8 cellular contexts compared by ENCODE assay signal in the genomic region with DNA sequence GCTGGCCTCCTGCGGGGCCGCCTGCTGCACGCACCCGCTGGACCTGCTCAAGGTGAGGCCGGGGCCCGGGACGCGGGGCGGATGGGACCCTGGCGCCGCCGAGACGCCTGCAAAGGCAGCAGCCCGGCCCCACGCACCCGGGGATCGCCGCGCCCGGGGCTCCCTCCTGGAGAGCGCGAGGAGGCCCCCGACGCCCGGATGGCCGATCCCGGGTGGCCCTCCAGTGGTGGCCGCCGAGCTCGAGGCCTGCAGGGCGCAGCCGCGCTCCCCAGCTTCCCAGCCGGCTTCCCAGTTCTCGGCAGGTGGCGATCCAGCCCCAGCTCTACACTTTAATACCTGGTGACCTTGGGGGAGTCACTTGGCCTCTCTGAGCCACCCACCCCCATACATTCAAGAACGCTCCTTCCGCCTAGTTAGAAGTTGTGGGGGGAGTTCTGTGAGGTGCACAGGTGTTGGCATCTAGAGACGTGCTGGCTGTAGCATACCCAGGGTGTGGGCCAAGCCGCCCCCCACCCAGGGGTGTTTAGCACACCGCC. TPM values are rescaled to one million over a fixed set of nuclear protein-coding genes. Genes with fewer than 3 reads are reported as not detected.
DNase-seq lines count a peak whose midpoint lies in the region; ATAC-seq, FAIRE-seq and TF ChIP-seq lines count a peak whose summit lies in the region.

No MANE protein-coding gene starts in this region.

- H3K4me2 ChIP-seq in Loucy (ENCODE audit: low read depth, low read length, poor library complexity, severe bottlenecking), result peak overlapping the region; percentile 98
- peak overlapping the region; percentile 60 for H3K4me2 ChIP-seq in GM12878 (ENCODE audit: control insufficient read depth, insufficient read depth)

- H3K9me3 ChIP-seq in Loucy (ENCODE audit: insufficient read depth, low read depth, low read length), result no peaks in the 10 kb centered on the region
- no peaks in the 10 kb centered on the region for H3K9me3 ChIP-seq in GM12878 (replicated peaks; ENCODE audit: control insufficient read depth, insufficient read depth, low read length)
- H3K9me3 ChIP-seq in testis, result no peaks in the 10 kb centered on the region

- H4K20me1 ChIP-seq in Loucy (ENCODE audit: insufficient read depth, low read length, poor library complexity, severe bottlenecking) (peaks cover 6% of the 10 kb centered on the region), GM12878 (ENCODE audit: control insufficient read depth, insufficient read depth) (no peaks in the 10 kb centered on the region)

- CTCF ChIA-PET in GM12878 (lab: Yijun Ruan, JAX), result interaction anchor here (1.1 to 1.8 kb wide), 4 partner anchors 9 to 119 kb away, joined by 3 to 9 read pairs (median 4); a partner anchor contains a TSS

- no TSS peak for BruUV-seq in GM12878 (replicated peaks; lab: Mats Ljungman, UMichigan)

- H3K9ac ChIP-seq in Loucy (ENCODE audit: low read depth, low read length, poor library complexity, severe bottlenecking) (peak overlapping the region; percentile 75), GM12878 (ENCODE audit: control insufficient read depth, insufficient read depth, low read length) (peak overlapping the region; percentile 71)

- intact Hi-C loops in GM12878 (cut with micrococcal nuclease; ENCODE audit: unreplicated experiment) (no loop called here), testis (cut with DNase I; ENCODE audit: low total_unique reads) (no loop called here)

- SMC1A ChIA-PET in GM12878 (lab: Charles Lee; ENCODE audit: uncharacterized antibody, unreplicated experiment), result interaction anchor here (0.8 to 1.3 kb wide), 2 partner anchors 30 to 131 kb away, joined by 3 read pairs; no protein-coding TSS in a partner anchor

- WGBS in GM12878 (ENCODE audit: insufficient coverage, insufficient replicate concordance, low lambda C conversion rate, missing lambda C conversion rate), result 3% methylated on average over 39 of the region's 41 CpGs
- WGBS in testis, 2 donors, result 1% methylated on average over 18 to 37 of the region's 41 CpGs

- peak overlapping the region; percentile 27; the same call in 1 of the 2 replicates for H3K27ac ChIP-seq in GM12878 (ENCODE audit: control insufficient read depth, insufficient read depth)
- H3K27ac ChIP-seq in layer of hippocampus (ENCODE audit: low read depth, low read length), result peak overlapping the region; percentile 46
- peak overlapping the region in 1 of 2 donors; percentile 24 for H3K27ac ChIP-seq in testis

- H3K4me1 ChIP-seq in Loucy (ENCODE audit: insufficient read depth, low read length, poor library complexity, severe bottlenecking) (peaks cover 25% of the 10 kb centered on the region), GM12878 (ENCODE audit: control insufficient read depth, insufficient read depth, low read length) (peaks cover 18% of the 10 kb centered on the region), testis (peaks cover 30% of the 10 kb centered on the region)

- H3K27me3 ChIP-seq in Loucy (ENCODE audit: insufficient read depth, low read length, poor library complexity, severe bottlenecking) (no peaks in the 10 kb centered on the region), GM12878 (replicated peaks in 1 of 2; ENCODE audit: control insufficient read depth in 2 of 2, insufficient read depth in 2 of 2, low read length in 1 of 2) (no peaks in the 10 kb centered on the region), layer of hippocampus (ENCODE audit: control insufficient read depth, insufficient read depth, low read length) (no peaks in the 10 kb centered on the region), testis (no peaks in the 10 kb centered on the region)

- no peak for FAIRE-seq in GM12878 (lab: Jason Lieb, UNC)

- TF ChIP-seq RAD21 in GM12878 (IDR thresholded peaks at IDR 0.05; ENCODE audit: insufficient read depth, low read depth, low read length), result 0 out of 2 replicates have a peak, but pooled peaks have one; percentile 5

- H3K36me3 ChIP-seq in Loucy (ENCODE audit: insufficient read depth, low read length), result peaks cover 7% of the 10 kb centered on the region; the same call in 1 of the 2 replicates
- peaks cover 4 to 12% of the 10 kb centered on the region in 2 experiments; a peak in 3 of 4 replicates for H3K36me3 ChIP-seq in GM12878 (ENCODE audit: control insufficient read depth in 2 of 2, insufficient read depth in 2 of 2, low read length in 1 of 2)
- H3K36me3 ChIP-seq in testis (ENCODE audit: low read depth, missing control alignments), result no peaks in the 10 kb centered on the region

- POLR2A ChIA-PET in GM12878 (lab: Charles Lee), result interaction anchor here (1.4 to 1.5 kb wide), 2 partner anchors 9 to 255 kb away, joined by 3 to 4 read pairs; a partner anchor contains a TSS

- no peaks in the 10 kb centered on the region for H3F3A ChIP-seq in Loucy (ENCODE audit: low read depth)

- peak; percentile 60 for DNase-seq in Daoy (ENCODE audit: low read depth)
- DNase-seq in GM12878 (ENCODE audit: low read depth, low spot score), result no peak
- DNase-seq in testis, result no peak
- no peak for DNase-seq in KG1 (lab: John Stamatoyannopoulos, UW)
- no peak for DNase-seq in cerebellum (ENCODE audit: low spot score)

- H3K79me2 ChIP-seq in Loucy (ENCODE audit: insufficient read depth, low read length), result peaks cover 35% of the 10 kb centered on the region
- H3K79me2 ChIP-seq in GM12878 (ENCODE audit: control insufficient read depth, insufficient read depth, low read length), result peaks cover 20% of the 10 kb centered on the region

- TF ChIP-seq EP300 in GM12878 (IDR thresholded peaks at IDR 0.05; ENCODE audit: borderline replicate concordance in 1 of 2, control insufficient read depth in 1 of 2, low read depth in 2 of 2, low read length in 2 of 2), result no peak

- RAD21 ChIA-PET in GM12878 (lab: Charles Lee; ENCODE audit: unreplicated experiment), result no interaction called here

- peak overlapping the region; percentile 85 for H3K4me3 ChIP-seq in Loucy (ENCODE audit: low read length, poor library complexity, severe bottlenecking)
- H3K4me3 ChIP-seq in GM12878, result peak overlapping the region; percentile 89
- peak overlapping the region; percentile 74 to 77 for H3K4me3 ChIP-seq in testis

- ATAC-seq in GM19463 (IDR thresholded peaks at IDR 0.05; ENCODE audit: unreplicated experiment), result peak; percentile 7
- ATAC-seq in GM12878, result peak; percentile 26

- in situ Hi-C loops in GM12878 (cut with MboI), result no loop called here

- TF ChIP-seq POLR2A in GM12878 (IDR thresholded peaks at IDR 0.05; ENCODE audit: low read depth, low read length) (no peak; the same call in 1 of the 2 replicates), testis (IDR thresholded peaks at IDR 0.05) (no peak)

- H2AFZ ChIP-seq in Loucy (ENCODE audit: low read length) (peak overlapping the region; percentile 60; the same call in 1 of the 2 replicates), GM12878 (ENCODE audit: control insufficient read depth, low read depth, low read length) (peak overlapping the region; percentile 58)

- TF ChIP-seq CTCF in Loucy (conservative IDR thresholded peaks at IDR 0.05; ENCODE audit: low read length) (0 out of 2 replicates have a peak, but pooled peaks have one; percentile 9), GM12878 (IDR thresholded peaks at IDR 0.05 in 2 of 3, conservative IDR thresholded peaks at IDR 0.05 in 1 of 3; ENCODE audit: control insufficient read depth in 2 of 3, extremely low read depth in 1 of 3, insufficient read depth in 1 of 3, low read depth in 3 of 3, low read length in 3 of 3) (peak in 2 of 3 experiments; percentile 13 to 18; a peak in 1 of 6 replicates), testis (IDR thresholded peaks at IDR 0.05) (no peak)

- H3K9me2 ChIP-seq in Loucy (replicated peaks; ENCODE audit: low read depth, low read length), result no peaks in the 10 kb centered on the region

RNA-seq across cellular contexts. Expression of a gene that starts 0.5 kb away (rescaled TPM):
- 43.6 and 52.2 TPM in 2 replicates for total RNA-seq in Daoy (2014; rRNA removed; shearing (Covaris generic))
- total RNA-seq in GM12878 (2013; cell fraction: nucleolus; rRNA removed), result 9.2 and 29.9 TPM in 2 replicates
- total RNA-seq in GM12878 (2014; rRNA removed) (50.1 and 52.6 TPM in 2 replicates), GM12878 (2014; rRNA removed; fragmentation: Illumina TruSeq; extraction: Trizol) (9.3 and 11.6 TPM in 2 replicates), GM12878 (2021) (38.5 and 41.7 TPM in 2 replicates), testis (10 to 100 TPM; 30.0 to 42.0 TPM), cerebellum (11.2 TPM)
- 4.1 TPM for polyA plus RNA-seq in GM12878 (2011; ENCODE audit: low read depth)
- polyA plus RNA-seq in GM12878 (2011; rRNA removed) (2.7 and 10.2 TPM in 2 replicates), GM12878 (2014; fragmentation: Illumina TruSeq; extraction: Trizol) (1.1 and 11.6 TPM in 2 replicates), GM12878 (2014; fragmentation: Nextera tagmentation; extraction: Ambion mirVana) (1 to 10 TPM in 1 of 2 experiments, under 1 TPM in 1; 0.11 to 1.4 TPM), GM12878 (2014; rRNA removed) (33.0 and 43.1 TPM in 2 replicates), GM12878 (2016; fragmentation: Nextera tagmentation; extraction: Ambion mirVana) (10 to 100 TPM; 68.6 to 72.7 TPM), testis (ENCODE audit: insufficient read depth, low read depth, low replicate concordance) (51.4 TPM)
- polyA plus RNA-seq in GM12878 (2011; cell fraction: cytosol; rRNA removed), result 18.6 and 24.8 TPM in 2 replicates
- polyA plus RNA-seq in GM12878 (2011; cell fraction: nucleus; rRNA removed), result 34.2 and 50.1 TPM in 2 replicates
- 12.3 and 12.9 TPM in 2 replicates for polyA plus RNA-seq in GM12878 (2012)
- 4.9 and 12.2 TPM in 2 replicates for polyA minus RNA-seq in GM12878 (2011; rRNA and poly(A)+ RNA removed)
- polyA minus RNA-seq in GM12878 (2011; cell fraction: cytosol; rRNA and poly(A)+ RNA removed), result 3.6 and 6.1 TPM in 2 replicates
- polyA minus RNA-seq in GM12878 (2011; cell fraction: nucleus; rRNA and poly(A)+ RNA removed), result 6.2 and 15.2 TPM in 2 replicates

RNA-seq across cellular contexts. Expression of a gene that starts 9.4 kb away (rescaled TPM):
- 19.3 and 19.9 TPM in 2 replicates for total RNA-seq in Daoy (2014; rRNA removed; shearing (Covaris generic))
- 8.8 and 10.1 TPM in 2 replicates for total RNA-seq in GM12878 (2013; cell fraction: nucleolus; rRNA removed)
- total RNA-seq in GM12878 (2014; rRNA removed) (115 and 157 TPM in 2 replicates), GM12878 (2014; rRNA removed; fragmentation: Illumina TruSeq; extraction: Trizol) (37.5 and 42.7 TPM in 2 replicates), GM12878 (2021) (163 and 169 TPM in 2 replicates), testis (10 to 100 TPM; 57.2 to 58.0 TPM), cerebellum (2.3 TPM)
- polyA plus RNA-seq in GM12878 (2011; ENCODE audit: low read depth), result 20.7 TPM
- polyA plus RNA-seq in GM12878 (2011; rRNA removed) (50.4 and 77.8 TPM in 2 replicates), GM12878 (2014; fragmentation: Illumina TruSeq; extraction: Trizol) (28.4 and 67.3 TPM in 2 replicates), GM12878 (2014; fragmentation: Nextera tagmentation; extraction: Ambion mirVana) (1 to 10 TPM; 1.3 to 4.5 TPM), GM12878 (2014; rRNA removed) (269 and 299 TPM in 2 replicates), GM12878 (2016; fragmentation: Nextera tagmentation; extraction: Ambion mirVana) (100 to 1,000 TPM; 235 to 247 TPM), testis (ENCODE audit: insufficient read depth, low read depth, low replicate concordance) (54.7 TPM)
- polyA plus RNA-seq in GM12878 (2011; cell fraction: cytosol; rRNA removed), result 118 and 173 TPM in 2 replicates
- polyA plus RNA-seq in GM12878 (2011; cell fraction: nucleus; rRNA removed), result 63.4 and 87.9 TPM in 2 replicates
- polyA plus RNA-seq in GM12878 (2012), result 61.5 and 76.2 TPM in 2 replicates
- 25.1 and 41.4 TPM in 2 replicates for polyA minus RNA-seq in GM12878 (2011; rRNA and poly(A)+ RNA removed)
- polyA minus RNA-seq in GM12878 (2011; cell fraction: cytosol; rRNA and poly(A)+ RNA removed), result 26.9 and 29.7 TPM in 2 replicates
- 6.0 and 18.1 TPM in 2 replicates for polyA minus RNA-seq in GM12878 (2011; cell fraction: nucleus; rRNA and poly(A)+ RNA removed)

RNA-seq across cellular contexts. Expression of a gene that starts 28.7 kb away (rescaled TPM):
- total RNA-seq in Daoy (2014; rRNA removed; shearing (Covaris generic)), result 179 and 187 TPM in 2 replicates
- total RNA-seq in GM12878 (2013; cell fraction: nucleolus; rRNA removed), result 118 and 143 TPM in 2 replicates
- 41.4 and 59.5 TPM in 2 replicates for total RNA-seq in GM12878 (2014; rRNA removed)
- 23.2 and 29.3 TPM in 2 replicates for total RNA-seq in GM12878 (2014; rRNA removed; fragmentation: Illumina TruSeq; extraction: Trizol)
- total RNA-seq in GM12878 (2021), result 58.0 and 85.6 TPM in 2 replicates
- polyA plus RNA-seq in GM12878 (2011; ENCODE audit: low read depth), result 26.6 TPM
- polyA plus RNA-seq in GM12878 (2011; rRNA removed), result 23.5 and 40.1 TPM in 2 replicates
- 34.2 and 50.9 TPM in 2 replicates for polyA plus RNA-seq in GM12878 (2011; cell fraction: cytosol; rRNA removed)
- 518 and 543 TPM in 2 replicates for polyA plus RNA-seq in GM12878 (2011; cell fraction: nucleus; rRNA removed)
- 54.1 and 64.4 TPM in 2 replicates for polyA plus RNA-seq in GM12878 (2012)
- polyA plus RNA-seq in GM12878 (2014; fragmentation: Illumina TruSeq; extraction: Trizol), result 29.2 and 51.0 TPM in 2 replicates
- polyA plus RNA-seq in GM12878 (2014; fragmentation: Nextera tagmentation; extraction: Ambion mirVana), result 1 to 10 TPM; 2.2 to 3.7 TPM
- 75.4 and 94.8 TPM in 2 replicates for polyA plus RNA-seq in GM12878 (2014; rRNA removed)
- 10 to 100 TPM; 59.9 to 69.3 TPM for polyA plus RNA-seq in GM12878 (2016; fragmentation: Nextera tagmentation; extraction: Ambion mirVana)
- 42.9 and 44.6 TPM in 2 replicates for polyA minus RNA-seq in GM12878 (2011; rRNA and poly(A)+ RNA removed)
- 22.3 and 29.3 TPM in 2 replicates for polyA minus RNA-seq in GM12878 (2011; cell fraction: cytosol; rRNA and poly(A)+ RNA removed)
- 49.6 and 81.2 TPM in 2 replicates for polyA minus RNA-seq in GM12878 (2011; cell fraction: nucleus; rRNA and poly(A)+ RNA removed)
- total RNA-seq in testis, result 100 to 1,000 TPM; 154 to 160 TPM
- polyA plus RNA-seq in testis (ENCODE audit: insufficient read depth, low read depth, low replicate concordance), result 182 TPM
- 40.6 TPM for total RNA-seq in cerebellum

RNA-seq across cellular contexts. Expression of a gene that starts 28.9 kb away (rescaled TPM):
- 66.3 and 76.4 TPM in 2 replicates for total RNA-seq in Daoy (2014; rRNA removed; shearing (Covaris generic))
- 16.5 and 20.3 TPM in 2 replicates for total RNA-seq in GM12878 (2013; cell fraction: nucleolus; rRNA removed)
- total RNA-seq in GM12878 (2014; rRNA removed) (41.9 and 42.1 TPM in 2 replicates), GM12878 (2014; rRNA removed; fragmentation: Illumina TruSeq; extraction: Trizol) (21.0 and 22.1 TPM in 2 replicates), GM12878 (2021) (18.6 and 25.6 TPM in 2 replicates), testis (10 to 100 TPM; 35.7 to 44.2 TPM), cerebellum (29.0 TPM)
- polyA plus RNA-seq in GM12878 (2011; ENCODE audit: low read depth), result 29.5 TPM
- polyA plus RNA-seq in GM12878 (2011; rRNA removed) (26.8 and 34.3 TPM in 2 replicates), GM12878 (2014; fragmentation: Illumina TruSeq; extraction: Trizol) (15.9 and 27.4 TPM in 2 replicates), GM12878 (2014; fragmentation: Nextera tagmentation; extraction: Ambion mirVana) (10 to 100 TPM in 1 of 2 experiments, 1 to 10 TPM in 1; 4.7 to 20.8 TPM), GM12878 (2014; rRNA removed) (43.6 and 44.5 TPM in 2 replicates), GM12878 (2016; fragmentation: Nextera tagmentation; extraction: Ambion mirVana) (10 to 100 TPM; 46.5 to 47.6 TPM), testis (ENCODE audit: insufficient read depth, low read depth, low replicate concordance) (55.8 TPM)
- polyA plus RNA-seq in GM12878 (2011; cell fraction: cytosol; rRNA removed), result 45.5 and 56.7 TPM in 2 replicates
- polyA plus RNA-seq in GM12878 (2011; cell fraction: nucleus; rRNA removed), result 15.8 and 23.1 TPM in 2 replicates
- 24.6 and 26.5 TPM in 2 replicates for polyA plus RNA-seq in GM12878 (2012)
- 12.5 and 18.9 TPM in 2 replicates for polyA minus RNA-seq in GM12878 (2011; rRNA and poly(A)+ RNA removed)
- 5.9 and 7.2 TPM in 2 replicates for polyA minus RNA-seq in GM12878 (2011; cell fraction: cytosol; rRNA and poly(A)+ RNA removed)
- 6.4 and 10.4 TPM in 2 replicates for polyA minus RNA-seq in GM12878 (2011; cell fraction: nucleus; rRNA and poly(A)+ RNA removed)

RNA-seq across cellular contexts. Expression of a gene that starts 46.0 kb away (rescaled TPM):
- 60.4 and 68.6 TPM in 2 replicates for total RNA-seq in Daoy (2014; rRNA removed; shearing (Covaris generic))
- 8.0 and 8.8 TPM in 2 replicates for total RNA-seq in GM12878 (2013; cell fraction: nucleolus; rRNA removed)
- total RNA-seq in GM12878 (2014; rRNA removed), result 21.9 and 23.3 TPM in 2 replicates
- 18.3 and 19.6 TPM in 2 replicates for total RNA-seq in GM12878 (2014; rRNA removed; fragmentation: Illumina TruSeq; extraction: Trizol)
- total RNA-seq in GM12878 (2021), result 32.0 and 35.1 TPM in 2 replicates
- polyA plus RNA-seq in GM12878 (2011; ENCODE audit: low read depth), result 5.7 TPM
- polyA plus RNA-seq in GM12878 (2011; rRNA removed), result 7.7 and 13.7 TPM in 2 replicates
- 12.6 and 24.0 TPM in 2 replicates for polyA plus RNA-seq in GM12878 (2011; cell fraction: cytosol; rRNA removed)
- polyA plus RNA-seq in GM12878 (2011; cell fraction: nucleus; rRNA removed), result 26.3 and 30.0 TPM in 2 replicates
- 16.2 and 24.2 TPM in 2 replicates for polyA plus RNA-seq in GM12878 (2012)
- polyA plus RNA-seq in GM12878 (2014; fragmentation: Illumina TruSeq; extraction: Trizol), result 20.9 and 32.6 TPM in 2 replicates
- 1 to 10 TPM; 2.2 to 5.1 TPM for polyA plus RNA-seq in GM12878 (2014; fragmentation: Nextera tagmentation; extraction: Ambion mirVana)
- polyA plus RNA-seq in GM12878 (2014; rRNA removed), result 33.8 and 39.3 TPM in 2 replicates
- polyA plus RNA-seq in GM12878 (2016; fragmentation: Nextera tagmentation; extraction: Ambion mirVana), result 10 to 100 TPM; 44.6 to 45.4 TPM
- 3.0 and 4.8 TPM in 2 replicates for polyA minus RNA-seq in GM12878 (2011; rRNA and poly(A)+ RNA removed)
- 5.2 and 6.8 TPM in 2 replicates for polyA minus RNA-seq in GM12878 (2011; cell fraction: cytosol; rRNA and poly(A)+ RNA removed)
- polyA minus RNA-seq in GM12878 (2011; cell fraction: nucleus; rRNA and poly(A)+ RNA removed), result 3.4 and 11.5 TPM in 2 replicates
- total RNA-seq in testis, result 10 to 100 TPM; 19.0 to 19.9 TPM
- polyA plus RNA-seq in testis (ENCODE audit: insufficient read depth, low read depth, low replicate concordance), result 18.6 TPM
- total RNA-seq in cerebellum, result 3.3 TPM

Comparison
In these comparisons a context has a peak if more than half of its experiments do, and no peak if none do; other contexts are left out.
1. CTCF ChIP-seq: peak in Loucy (single experiment) and GM12878 (2 of 3); none in testis (0 of 3).
2. Peak in every context shown above with its lines, with median percentiles within 50 percentile points of each other: H3K4me3 ChIP-seq.